1 cellular context compared by ENCODE assay signal in genomic region chr5:176810084-176810597, GRCh38.
TF ChIP-seq lines count a peak whose summit lies in the region.

Gene UNC5A, plus strand, starts transcription at chr5:176810559. Its CDS starts 192 bp downstream, at chr5:176810751.

TF ChIP-seq in GM23338, 12 proteins besides CTCF, POLR2A, EP300 and RAD21 (continued from another document):
- TF ChIP-seq ZNF462 (CRISPR knock-in tag; IDR thresholded peaks at IDR 0.05) (no peak), JUNB (IDR thresholded peaks at IDR 0.05; ENCODE audit: unreplicated experiment) (no peak), EZH2 (IDR thresholded peaks at IDR 0.05; ENCODE audit: low read depth, unreplicated experiment) (no peak), NANOG (IDR thresholded peaks at IDR 0.05; ENCODE audit: borderline replicate concordance) (no peak), ETS1 (IDR thresholded peaks at IDR 0.05) (no peak), EZH2phosphoT487 (IDR thresholded peaks at IDR 0.05; ENCODE audit: unreplicated experiment) (no peak), ZNF114 (CRISPR knock-in tag; IDR thresholded peaks at IDR 0.05) (no peak), ZNF331 (CRISPR knock-in tag; IDR thresholded peaks at IDR 0.05; ENCODE audit: low read depth) (no peak), STAT1 (IDR thresholded peaks at IDR 0.05; ENCODE audit: unreplicated experiment) (no peak)
- TF ChIP-seq, protein P1, sequence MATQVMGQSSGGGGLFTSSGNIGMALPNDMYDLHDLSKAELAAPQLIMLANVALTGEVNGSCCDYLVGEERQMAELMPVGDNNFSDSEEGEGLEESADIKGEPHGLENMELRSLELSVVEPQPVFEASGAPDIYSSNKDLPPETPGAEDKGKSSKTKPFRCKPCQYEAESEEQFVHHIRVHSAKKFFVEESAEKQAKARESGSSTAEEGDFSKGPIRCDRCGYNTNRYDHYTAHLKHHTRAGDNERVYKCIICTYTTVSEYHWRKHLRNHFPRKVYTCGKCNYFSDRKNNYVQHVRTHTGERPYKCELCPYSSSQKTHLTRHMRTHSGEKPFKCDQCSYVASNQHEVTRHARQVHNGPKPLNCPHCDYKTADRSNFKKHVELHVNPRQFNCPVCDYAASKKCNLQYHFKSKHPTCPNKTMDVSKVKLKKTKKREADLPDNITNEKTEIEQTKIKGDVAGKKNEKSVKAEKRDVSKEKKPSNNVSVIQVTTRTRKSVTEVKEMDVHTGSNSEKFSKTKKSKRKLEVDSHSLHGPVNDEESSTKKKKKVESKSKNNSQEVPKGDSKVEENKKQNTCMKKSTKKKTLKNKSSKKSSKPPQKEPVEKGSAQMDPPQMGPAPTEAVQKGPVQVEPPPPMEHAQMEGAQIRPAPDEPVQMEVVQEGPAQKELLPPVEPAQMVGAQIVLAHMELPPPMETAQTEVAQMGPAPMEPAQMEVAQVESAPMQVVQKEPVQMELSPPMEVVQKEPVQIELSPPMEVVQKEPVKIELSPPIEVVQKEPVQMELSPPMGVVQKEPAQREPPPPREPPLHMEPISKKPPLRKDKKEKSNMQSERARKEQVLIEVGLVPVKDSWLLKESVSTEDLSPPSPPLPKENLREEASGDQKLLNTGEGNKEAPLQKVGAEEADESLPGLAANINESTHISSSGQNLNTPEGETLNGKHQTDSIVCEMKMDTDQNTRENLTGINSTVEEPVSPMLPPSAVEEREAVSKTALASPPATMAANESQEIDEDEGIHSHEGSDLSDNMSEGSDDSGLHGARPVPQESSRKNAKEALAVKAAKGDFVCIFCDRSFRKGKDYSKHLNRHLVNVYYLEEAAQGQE (IDR thresholded peaks at IDR 0.05; ENCODE audit: unreplicated experiment) = no peak
